ENCODE assay signal across 10 cellular contexts in the genomic region with DNA sequence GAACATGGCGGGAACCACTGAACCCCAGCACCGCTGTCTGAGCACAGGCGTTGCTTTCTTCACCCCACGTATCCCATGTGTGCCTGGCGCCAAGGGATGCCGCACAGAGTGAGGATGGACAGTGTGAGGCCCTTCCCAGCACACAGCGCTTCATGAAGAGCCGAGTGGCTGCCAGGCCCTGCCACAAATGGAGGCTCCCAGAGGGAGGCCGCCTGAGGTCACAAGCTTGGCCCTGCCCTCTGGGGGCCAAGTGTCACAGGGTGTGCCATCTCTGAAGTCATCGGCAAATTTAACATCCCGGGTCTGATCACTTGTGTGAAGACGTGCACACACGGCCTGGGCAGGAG. TPM values are rescaled to one million over a fixed set of nuclear protein-coding genes. Genes with fewer than 3 reads are reported as not detected.
A peak's percentile ranks its signal among the peaks of the same experiment; 100 is the strongest.
DNase-seq lines count a peak whose midpoint lies in the region; ATAC-seq and TF ChIP-seq lines count a peak whose summit lies in the region.
"Had no signal": no experiment of that assay in that cellular context is flagged by ENCODE, and none has a peak within 500 bp of the region (broad histone marks: within the 10 kb centered on the region; RNA-seq: fewer than 3 reads in every experiment).

No MANE protein-coding gene starts in this region.

- peak overlapping the region; percentile 25 for H3K4me3 Mint-ChIP-seq in T-helper 1 cell treated with Interleukin-12 subunit alpha and Interleukin-12 subunit beta and Interleukin-4 antibody, amounts not matched to agents 30 μg/mL and 1 μg/mL, for 36 hours
- peak overlapping the region; percentile 19 for H3K4me3 Mint-ChIP-seq in activated T-helper 17 cell treated with anti-CD3 and anti-CD28 coated beads, Interleukin-2, amount 50 U/mL, for 72 hours
- peak overlapping the region; percentile 82 for H3K4me3 Mint-ChIP-seq in stimulated activated effector memory CD8-positive, alpha-beta T cell treated with anti-CD3 and anti-CD28 coated beads, Interleukin-12 subunit alpha, Interleukin-12 subunit beta, amount 100 ng/mL, for 72 hours

- H3K4me3 ChIP-seq in right cardiac atrium (ENCODE audit: low read length) (no peak overlapping the region), mucosa of descending colon (no peak overlapping the region)

- H3K9me3 ChIP-seq in right cardiac atrium (ENCODE audit: control insufficient read depth, low read length) (no peaks in the 10 kb centered on the region), mucosa of descending colon (no peaks in the 10 kb centered on the region)

- no peak for TF ChIP-seq CTCF in mucosa of descending colon (IDR thresholded peaks at IDR 0.05)

- H3K4me1 ChIP-seq in right cardiac atrium (ENCODE audit: control insufficient read depth, insufficient read depth, low read length) (peaks cover 15% of the 10 kb centered on the region), mucosa of descending colon (ENCODE audit: low read depth) (peaks cover 34% of the 10 kb centered on the region)

- peak overlapping the region; percentile 97 for H3K27ac Mint-ChIP-seq in T-helper 1 cell treated with Interleukin-12 subunit alpha and Interleukin-12 subunit beta and Interleukin-4 antibody, amounts not matched to agents 30 μg/mL and 1 μg/mL, for 36 hours
- H3K27ac Mint-ChIP-seq in activated T-helper 17 cell treated with anti-CD3 and anti-CD28 coated beads, Interleukin-2, amount 50 U/mL, for 72 hours, result no peak overlapping the region
- peak overlapping the region; percentile 95 for H3K27ac Mint-ChIP-seq in stimulated activated effector memory CD8-positive, alpha-beta T cell treated with anti-CD3 and anti-CD28 coated beads, Interleukin-12 subunit alpha, Interleukin-12 subunit beta, amount 100 ng/mL, for 72 hours

- intact Hi-C loops in right cardiac atrium (cut with DNase I), result no loop called here
- intact Hi-C loops in mucosa of descending colon (cut with DNase I, micrococcal nuclease), result no loop called here

- H3K27me3 Mint-ChIP-seq in T-helper 1 cell treated with Interleukin-12 subunit alpha and Interleukin-12 subunit beta and Interleukin-4 antibody, amounts not matched to agents 30 μg/mL and 1 μg/mL, for 36 hours (ENCODE audit: low read depth), result no peaks in the 10 kb centered on the region
- no peaks in the 10 kb centered on the region for H3K27me3 Mint-ChIP-seq in activated T-helper 17 cell treated with anti-CD3 and anti-CD28 coated beads, Interleukin-2, amount 50 U/mL, for 72 hours

- no peaks in the 10 kb centered on the region for H3K36me3 ChIP-seq in mucosa of descending colon (ENCODE audit: low read depth)

- H3K27ac ChIP-seq in right cardiac atrium (ENCODE audit: low read length), result peak overlapping the region; percentile 5
- H3K27ac ChIP-seq: 22Rv1 had no signal

- peaks cover 5% of the 10 kb centered on the region for H3K36me3 Mint-ChIP-seq in T-helper 1 cell treated with Interleukin-12 subunit alpha and Interleukin-12 subunit beta and Interleukin-4 antibody, amounts not matched to agents 30 μg/mL and 1 μg/mL, for 36 hours (ENCODE audit: low read depth)
- H3K36me3 Mint-ChIP-seq in activated T-helper 17 cell treated with anti-CD3 and anti-CD28 coated beads, Interleukin-2, amount 50 U/mL, for 72 hours (ENCODE audit: low read depth), result peaks cover 62% of the 10 kb centered on the region
- H3K36me3 Mint-ChIP-seq in stimulated activated effector memory CD8-positive, alpha-beta T cell treated with anti-CD3 and anti-CD28 coated beads, Interleukin-12 subunit alpha, Interleukin-12 subunit beta, amount 100 ng/mL, for 72 hours, result peaks cover 84% of the 10 kb centered on the region

- H3K9me3 Mint-ChIP-seq in T-helper 1 cell treated with Interleukin-12 subunit alpha and Interleukin-12 subunit beta and Interleukin-4 antibody, amounts not matched to agents 30 μg/mL and 1 μg/mL, for 36 hours, result no peaks in the 10 kb centered on the region
- H3K9me3 Mint-ChIP-seq in activated T-helper 17 cell treated with anti-CD3 and anti-CD28 coated beads, Interleukin-2, amount 50 U/mL, for 72 hours, result no peaks in the 10 kb centered on the region
- H3K9me3 Mint-ChIP-seq in stimulated activated effector memory CD8-positive, alpha-beta T cell treated with anti-CD3 and anti-CD28 coated beads, Interleukin-12 subunit alpha, Interleukin-12 subunit beta, amount 100 ng/mL, for 72 hours, result no peaks in the 10 kb centered on the region

- DNase-seq in T-helper 1 cell (no peak), right cardiac atrium (peak in 1 of 3 donors; percentile 60), mucosa of descending colon (no peak), activated gamma-delta T cell treated with Interleukin-2 at 50 U/mL for 16 hours (no peak), putamen (ENCODE audit: low spot score) (no peak)
- DNase-seq in stimulated activated effector memory CD8-positive, alpha-beta T cell treated with anti-CD3 and anti-CD28 coated beads, Interleukin-12 subunit alpha, Interleukin-12 subunit beta, amount 100 ng/mL, for 72 hours (ENCODE audit: low spot score in 2 of 2), result no peak
- DNase-seq: activated CD8-positive, alpha-beta memory T cell treated with anti-CD3 and anti-CD28 coated beads, Interleukin-2, amount 50 U/mL, for 48 hours had no signal

- peaks cover 34% of the 10 kb centered on the region for H3K4me1 Mint-ChIP-seq in T-helper 1 cell treated with Interleukin-12 subunit alpha and Interleukin-12 subunit beta and Interleukin-4 antibody, amounts not matched to agents 30 μg/mL and 1 μg/mL, for 36 hours (ENCODE audit: low read depth)
- peaks cover 8% of the 10 kb centered on the region for H3K4me1 Mint-ChIP-seq in activated T-helper 17 cell treated with anti-CD3 and anti-CD28 coated beads, Interleukin-2, amount 50 U/mL, for 72 hours
- H3K4me1 Mint-ChIP-seq in stimulated activated effector memory CD8-positive, alpha-beta T cell treated with anti-CD3 and anti-CD28 coated beads, Interleukin-12 subunit alpha, Interleukin-12 subunit beta, amount 100 ng/mL, for 72 hours, result peaks cover 59% of the 10 kb centered on the region

- 55% methylated on average over 13 of the region's 13 CpGs for WGBS in right cardiac atrium

- no peak for ATAC-seq in activated T-helper 17 cell treated with anti-CD3 and anti-CD28 coated beads, Interleukin-2, amount 50 U/mL, for 72 hours (replicated peaks)
- ATAC-seq in right cardiac atrium, result peak in 1 of 2 donors; percentile 1
- no peak for ATAC-seq in stimulated activated effector memory CD8-positive, alpha-beta T cell treated with anti-CD3 and anti-CD28 coated beads, Interleukin-12 subunit alpha, Interleukin-12 subunit beta, amount 100 ng/mL, for 72 hours
- ATAC-seq in mucosa of descending colon, result no peak

- H3K27me3 ChIP-seq in right cardiac atrium (ENCODE audit: control insufficient read depth, insufficient read depth), result no peaks in the 10 kb centered on the region

RNA-seq across cellular contexts. Expression of gene MPND, which starts 24.4 kb away (rescaled TPM):
- total RNA-seq in activated T-helper 17 cell treated with anti-CD3 and anti-CD28 coated beads, Interleukin-2, amount 50 U/mL, for 72 hours, result 10 to 100 TPM; 15.5 to 19.7 TPM
- total RNA-seq in right cardiac atrium (10 to 100 TPM; 22.8 to 25.8 (median 25.2) TPM), mucosa of descending colon (10 to 100 TPM; 43.8 to 82.8 (median 49.0) TPM)
- polyA plus RNA-seq in right cardiac atrium, result 24.9 TPM

RNA-seq across cellular contexts. Expression of gene STAP2, which starts 29.1 kb away (rescaled TPM):
- total RNA-seq in activated T-helper 17 cell treated with anti-CD3 and anti-CD28 coated beads, Interleukin-2, amount 50 U/mL, for 72 hours, result 10 to 100 TPM; 13.3 to 17.4 TPM
- total RNA-seq in right cardiac atrium, result 10 to 100 TPM in 3 of 4 donors, 1 to 10 TPM in 1; 6.7 to 13.9 (median 11.3) TPM
- 7.8 TPM for polyA plus RNA-seq in right cardiac atrium
- total RNA-seq in mucosa of descending colon, result 100 to 1,000 TPM in 2 of 3 donors, 10 to 100 TPM in 1; 91.4 to 330 (median 183) TPM

RNA-seq across cellular contexts. Expression of gene SH3GL1, which starts 32.6 kb away (rescaled TPM):
- total RNA-seq in activated T-helper 17 cell treated with anti-CD3 and anti-CD28 coated beads, Interleukin-2, amount 50 U/mL, for 72 hours, result 10 to 100 TPM; 49.1 to 67.1 TPM
- total RNA-seq in right cardiac atrium (10 to 100 TPM; 26.3 to 40.3 (median 31.8) TPM), mucosa of descending colon (10 to 100 TPM; 31.7 to 54.9 (median 47.5) TPM)
- 27.7 TPM for polyA plus RNA-seq in right cardiac atrium

RNA-seq across cellular contexts. Expression of gene CHAF1A, which starts 34.7 kb away (rescaled TPM):
- 10 to 100 TPM; 67.9 to 96.7 TPM for total RNA-seq in activated T-helper 17 cell treated with anti-CD3 and anti-CD28 coated beads, Interleukin-2, amount 50 U/mL, for 72 hours
- total RNA-seq in right cardiac atrium (1 to 10 TPM; 5.4 to 7.7 (median 6.2) TPM), mucosa of descending colon (10 to 100 TPM; 17.3 to 24.9 (median 18.1) TPM)
- 4.3 TPM for polyA plus RNA-seq in right cardiac atrium

Comparison
In these comparisons a context has a peak if more than half of its experiments do, and no peak if none do; other contexts are left out.
1. H3K4me3 Mint-ChIP-seq: peak in every context shown above with its lines; median percentile 82 in stimulated activated effector memory CD8-positive, alpha-beta T cell treated with anti-CD3 and anti-CD28 coated beads, Interleukin-12 subunit alpha, Interleukin-12 subunit beta, amount 100 ng/mL, for 72 hours; 25 in T-helper 1 cell treated with Interleukin-12 subunit alpha and Interleukin-12 subunit beta and Interleukin-4 antibody, amounts not matched to agents 30 μg/mL and 1 μg/mL, for 36 hours; 19 in activated T-helper 17 cell treated with anti-CD3 and anti-CD28 coated beads, Interleukin-2, amount 50 U/mL, for 72 hours.
2. RNA of gene STAP2, which starts 29.1 kb away (total RNA-seq): 91.4 to 330 TPM in mucosa of descending colon; 13.3 to 17.4 TPM in activated T-helper 17 cell treated with anti-CD3 and anti-CD28 coated beads, Interleukin-2, amount 50 U/mL, for 72 hours and 6.7 to 13.9 TPM in right cardiac atrium; every median in the first group is over 4 times any median in the second.